13 cellular contexts compared by ENCODE assay signal in the genomic region with DNA sequence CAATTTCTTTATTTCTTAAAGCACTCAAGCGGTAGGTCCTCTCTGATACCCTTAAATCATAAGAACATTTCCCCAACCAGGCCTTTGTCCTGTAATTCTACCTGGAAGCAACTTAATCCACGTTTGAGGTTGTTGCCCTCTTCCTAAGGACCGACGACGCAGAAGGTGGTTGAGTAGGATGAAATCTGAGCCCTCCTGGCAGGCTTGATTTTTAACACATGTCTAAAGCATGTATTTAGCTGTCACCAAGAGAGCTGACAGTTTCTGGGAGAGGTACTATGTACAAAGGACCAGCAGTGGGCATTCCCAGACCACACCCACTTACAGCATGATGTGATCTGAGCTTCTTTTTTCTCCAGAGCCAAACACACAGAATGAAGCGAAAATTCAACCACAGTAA.
"Had no signal": no experiment of that assay in that cellular context is flagged by ENCODE, and none has a peak within 500 bp of the region (broad histone marks: within the 10 kb centered on the region; RNA-seq: fewer than 3 reads in every experiment).

No MANE protein-coding gene starts in this region.

- H3K36me3 ChIP-seq: adrenal gland, cardiac muscle cell, heart left ventricle, ovary, upper lobe of left lung had no signal

- H3K27me3 ChIP-seq: adrenal gland, heart left ventricle, ovary, upper lobe of left lung had no signal

- H3K9me3 ChIP-seq: adrenal gland, ovary had no signal

- DNase-seq: activated B cell treated with CpG ODN at 0.5 μM for 24 hours; activated CD4-positive, alpha-beta T cell treated with anti-CD3 and anti-CD28 coated beads for 48 hours; activated CD8-positive, alpha-beta T cell treated with anti-CD3 and anti-CD28 coated beads for 36 hours; activated effector memory CD4-positive, alpha-beta T cell treated with anti-CD3 and anti-CD28 coated beads, Interleukin-2, amount 50 U/mL, for 16 hours; activated T-cell treated with anti-CD3 and anti-CD28 coated beads, Interleukin-2, amount 50 U/mL, for 4 hours; adrenal gland; endodermal cell; heart left ventricle; ovary; upper lobe of left lung had no signal

- ATAC-seq: activated CD8-positive, alpha-beta T cell treated with anti-CD3 and anti-CD28 coated beads for 36 hours; activated T-cell treated with anti-CD3 and anti-CD28 coated beads, Interleukin-2, amount 50 U/mL, for 4 hours; heart left ventricle; left lobe of liver; sciatic nerve had no signal

- H3K27ac ChIP-seq: adrenal gland, cardiac muscle cell, heart left ventricle, ovary, upper lobe of left lung had no signal

- H3K4me3 ChIP-seq: adrenal gland, cardiac muscle cell, heart left ventricle, ovary, upper lobe of left lung had no signal

- H3K4me1 ChIP-seq: adrenal gland, heart left ventricle, upper lobe of left lung had no signal
